ENCODE assay signal across 15 cellular contexts in genomic region chr17:44144966-44145739, GRCh38. TPM values are rescaled to one million over a fixed set of nuclear protein-coding genes. Genes with fewer than 3 reads are reported as not detected.
DNase-seq lines count a peak whose midpoint lies in the region; ATAC-seq and TF ChIP-seq lines count a peak whose summit lies in the region.
"Had no signal": no experiment of that assay in that cellular context is flagged by ENCODE, and none has a peak within 500 bp of the region (broad histone marks: within the 10 kb centered on the region; RNA-seq: fewer than 3 reads in every experiment).

No MANE protein-coding gene starts in this region.

- TF ChIP-seq CTCF in heart right ventricle (IDR thresholded peaks at IDR 0.05) (no peak), A673 (conservative IDR thresholded peaks at IDR 0.05; ENCODE audit: low read depth, low read length) (no peak)

- peaks cover 4 to 15% (median 7%) of the 10 kb centered on the region in 3 donors for H3K27me3 Mint-ChIP-seq in immature natural killer cell (ENCODE audit: low read depth in 3 of 3)

- no peak overlapping the region for H3K27ac Mint-ChIP-seq in immature natural killer cell

- H3K4me3 Mint-ChIP-seq in immature natural killer cell, result no peak overlapping the region

- H3K27ac ChIP-seq in heart right ventricle, result peak overlapping the region in 9 of 10 donors; percentile 37 to 86 (median 79)
- no peak overlapping the region for H3K27ac ChIP-seq in A673 (ENCODE audit: low read depth, low read length, poor library complexity, severe bottlenecking)
- H3K27ac ChIP-seq in aorta (ENCODE audit: low read depth in 1 of 2, low read length in 2 of 2), result no peak overlapping the region
- H3K27ac ChIP-seq: ovary, VCaP had no signal

- peaks cover 13% of the 10 kb centered on the region in 2 donors for H3K4me1 Mint-ChIP-seq in immature natural killer cell

- H3K4me3 ChIP-seq in heart right ventricle (no peak overlapping the region), A673 (ENCODE audit: low read depth, low read length, poor library complexity, severe bottlenecking) (no peak overlapping the region), aorta (ENCODE audit: low read length in 2 of 2) (no peak overlapping the region)
- H3K4me3 ChIP-seq: MG63, ovary had no signal

- 74 to 79% methylated on average over 7 of the region's 7 CpGs for WGBS in heart right ventricle, 2 donors
- WGBS in aorta, 2 donors, result 92 to 94% methylated on average over 7 of the region's 7 CpGs

- no TSS peak for BruUV-seq in A673 (replicated peaks; lab: Mats Ljungman, UMichigan)

- intact Hi-C loops in Right ventricle myocardium inferior (cut with DNase I), result no loop called here
- intact Hi-C loops in cardiac septum (cut with DNase I), result loop anchor here (5.0 kb wide), 1 partner anchor 73 kb away; the partner anchor contains the start of gene G6PC3
- intact Hi-C loops in heart right ventricle (cut with DNase I), result loop anchor here in 4 of 10 donors (5.0 kb wide), 3 partner anchors 52 to 202 kb away; partner anchors contain the start of genes ATXN7L3 (in 1 of the 4) and GRN (in 1 of the 4)
- intact Hi-C loops in A673 (cut with micrococcal nuclease; ENCODE audit: unreplicated experiment), result no loop called here
- intact Hi-C loops in aorta (cut with DNase I), result no loop called here

- no peaks in the 10 kb centered on the region for H3K9me3 ChIP-seq in heart right ventricle
- no peaks in the 10 kb centered on the region for H3K9me3 ChIP-seq in A673 (ENCODE audit: low read depth, low read length, poor library complexity, severe bottlenecking)
- no peaks in the 10 kb centered on the region for H3K9me3 ChIP-seq in aorta (ENCODE audit: control insufficient read depth, low read length)
- H3K9me3 ChIP-seq: MG63, ovary had no signal

- POLR2A ChIA-PET in A673 (lab: Charles Lee; ENCODE audit: low non-redundant PET), result no interaction called here

- no peaks in the 10 kb centered on the region for H3K9me3 Mint-ChIP-seq in immature natural killer cell

- H3K4me1 ChIP-seq in heart right ventricle, result peaks cover 0 to 55% (median 21%) of the 10 kb centered on the region in 9 donors
- no peaks in the 10 kb centered on the region for H3K4me1 ChIP-seq in A673 (ENCODE audit: insufficient read depth, low read length, poor library complexity, severe bottlenecking)
- H3K4me1 ChIP-seq in aorta (ENCODE audit: control insufficient read depth in 1 of 2, insufficient read depth in 2 of 2, low read length in 2 of 2), result no peaks in the 10 kb centered on the region

- no peak for ATAC-seq in Right ventricle myocardium inferior
- ATAC-seq in heart right ventricle, result peak in 2 of 8 donors; percentile 38 to 44
- ATAC-seq in aorta (ENCODE audit: low FRiP score), result no peak

- H3K36me3 ChIP-seq in heart right ventricle (no peaks in the 10 kb centered on the region), A673 (ENCODE audit: insufficient read depth, low read length, poor library complexity, severe bottlenecking) (peaks cover 6% of the 10 kb centered on the region), aorta (ENCODE audit: control insufficient read depth in 1 of 2, insufficient read depth in 2 of 2, low read length in 1 of 2) (no peaks in the 10 kb centered on the region)
- H3K36me3 ChIP-seq: ovary had no signal

- CTCF ChIA-PET in A673 (lab: Charles Lee), result interaction anchor here (0.5 kb wide), 1 partner anchor 126 kb away, joined by 5 read pairs; no protein-coding TSS in a partner anchor

- H3K27me3 ChIP-seq in heart right ventricle (no peaks in the 10 kb centered on the region), A673 (replicated peaks; ENCODE audit: insufficient read depth, low read depth, low read length, poor library complexity) (no peaks in the 10 kb centered on the region), aorta (ENCODE audit: control insufficient read depth in 1 of 2, insufficient read depth in 2 of 2, low read length in 1 of 2) (no peaks in the 10 kb centered on the region)
- H3K27me3 ChIP-seq: MG63, ovary had no signal

- DNase-seq in Right ventricle myocardium inferior (ENCODE audit: missing footprints) (peak; percentile 9), cardiac septum (ENCODE audit: low spot score) (no peak), heart right ventricle (peak in 1 of 2 donors; percentile 30), A673 (ENCODE audit: low spot score) (no peak), immature natural killer cell (no peak), aorta (no peak)
- DNase-seq: activated naive CD4-positive, alpha-beta T cell treated with anti-CD3 and anti-CD28 coated beads, Interleukin-2, amount 50 U/mL, for 16 hours; MG63; NCI-H82; ovary; stimulated activated CD4-positive, alpha-beta T cell treated with anti-CD3 and anti-CD28 coated beads, Interleukin-15, amount 100 ng/mL, for 24 hours had no signal

- no peaks in the 10 kb centered on the region for H3K36me3 Mint-ChIP-seq in immature natural killer cell

RNA-seq across cellular contexts. Expression of gene HROB, which starts 3.4 kb away (rescaled TPM):
- 2.0 TPM for total RNA-seq in Right ventricle myocardium inferior
- total RNA-seq in cardiac septum, result 0.65 TPM
- 1 to 10 TPM in 4 of 10 donors, under 1 TPM in 6; 0.49 to 1.9 (median 0.74) TPM for total RNA-seq in heart right ventricle
- under 1 TPM; 0.28 to 0.37 TPM for polyA plus RNA-seq in heart right ventricle
- 13.5 and 14.7 TPM in 2 replicates for total RNA-seq in A673 (2021)
- polyA plus RNA-seq in immature natural killer cell, result 1 to 10 TPM in 1 of 3 donors, under 1 TPM in 1, not detected in 1; 0.22 to 1.0 TPM
- 1 to 10 TPM in 1 of 2 donors, under 1 TPM in 1; 0.58 to 1.3 TPM for total RNA-seq in aorta
- polyA plus RNA-seq in aorta, result 1 to 10 TPM in 1 of 2 donors, not detected in 1; 1.7 TPM

RNA-seq across cellular contexts. Expression of gene HDAC5, which starts 21.7 kb away (rescaled TPM):
- total RNA-seq in Right ventricle myocardium inferior (67.5 TPM), cardiac septum (75.5 TPM), heart right ventricle (10 to 100 TPM; 55.2 to 85.4 (median 68.3) TPM), A673 (2021) (16.9 and 27.1 TPM in 2 replicates), aorta (10 to 100 TPM; 69.7 to 82.6 TPM)
- polyA plus RNA-seq in heart right ventricle (10 to 100 TPM; 56.3 to 63.7 TPM), immature natural killer cell (10 to 100 TPM; 12.0 to 28.7 (median 20.3) TPM), aorta (10 to 100 TPM; 28.9 to 83.4 TPM)

RNA-seq across cellular contexts. Expression of gene ASB16, which starts 25.4 kb away (rescaled TPM):
- total RNA-seq in Right ventricle myocardium inferior (14.5 TPM), cardiac septum (8.9 TPM), heart right ventricle (10 to 100 TPM; 12.4 to 16.4 (median 13.6) TPM), A673 (2021) (0.17 TPM in 1 of 2 replicates, not detected in the other), aorta (1 to 10 TPM; 1.4 to 2.1 TPM)
- polyA plus RNA-seq in heart right ventricle (1 to 10 TPM in 1 of 2 donors, under 1 TPM in 1; 0.64 to 6.5 TPM), immature natural killer cell (under 1 TPM in 1 of 3 donors, not detected in 2; 0.27 TPM), aorta (1 to 10 TPM in 1 of 2 donors, under 1 TPM in 1; 0.88 to 1.4 TPM)
- total RNA-seq: cerebellum, epithelial cell of proximal tubule had no signal
- polyA plus RNA-seq: AG04450 had no signal

RNA-seq across cellular contexts. Expression of gene TMUB2, which starts 41.6 kb away (rescaled TPM):
- total RNA-seq in Right ventricle myocardium inferior (20.8 TPM), cardiac septum (20.5 TPM), heart right ventricle (10 to 100 TPM; 16.3 to 28.3 (median 19.6) TPM), A673 (2021) (13.0 and 13.3 TPM in 2 replicates), aorta (10 to 100 TPM; 25.8 to 39.7 TPM)
- polyA plus RNA-seq in heart right ventricle (10 to 100 TPM; 27.8 to 37.2 TPM), immature natural killer cell (10 to 100 TPM; 20.2 to 32.8 (median 26.5) TPM), aorta (10 to 100 TPM; 13.4 to 59.8 TPM)

RNA-seq across cellular contexts. Expression of gene ATXN7L3, which starts 54.5 kb away (rescaled TPM):
- total RNA-seq in Right ventricle myocardium inferior (40.8 TPM), cardiac septum (37.8 TPM), heart right ventricle (10 to 100 TPM; 23.7 to 40.6 (median 32.4) TPM), A673 (2021) (36.9 and 44.5 TPM in 2 replicates), aorta (10 to 100 TPM; 62.9 to 67.5 TPM)
- polyA plus RNA-seq in heart right ventricle (10 to 100 TPM; 29.0 to 29.8 TPM), immature natural killer cell (10 to 100 TPM in 1 of 3 donors, 1 to 10 TPM in 2; 5.1 to 11.9 (median 6.8) TPM), aorta (10 to 100 TPM; 18.7 to 35.7 TPM)

Comparison
In these comparisons a context has a peak if more than half of its experiments do, and no peak if none do; other contexts are left out.
1. H3K27ac ChIP-seq: peak in heart right ventricle (9 of 10); none in A673 (single experiment) and aorta (0 of 2).